8 cellular contexts compared by ENCODE assay signal in genomic region chr11:110296226-110297081, GRCh38. TPM values are rescaled to one million over a fixed set of nuclear protein-coding genes. Genes with fewer than 3 reads are reported as not detected.
A peak's percentile ranks its signal among the peaks of the same experiment; 100 is the strongest.
DNase-seq lines count a peak whose midpoint lies in the region; ATAC-seq and TF ChIP-seq lines count a peak whose summit lies in the region.

RDX (minus strand) TSS chr11:110296614; CDS start chr11:110279692, 16,922 bp downstream.

- H3K27me3 ChIP-seq in BE2C: peaks cover 26% of the 10 kb centered on the region
- H3K27me3 ChIP-seq in lower lobe of right lung (ENCODE audit: low read depth): no peaks in the 10 kb centered on the region

- intact Hi-C loops in lower lobe of right lung (cut with DNase I): no loop called here

- peak within 1 kb of the TSS; percentile 95 for H3K27ac ChIP-seq in lower lobe of right lung

- H3K27ac Mint-ChIP-seq in activated CD4-positive, alpha-beta memory T cell treated with anti-CD3 and anti-CD28 coated beads, Interleukin-2, amount 10 ng/mL, durations not matched to agents 7 days and 5 days: peak within 1 kb of the TSS; percentile 77

- H3K27me3 Mint-ChIP-seq in activated CD4-positive, alpha-beta memory T cell treated with anti-CD3 and anti-CD28 coated beads, Interleukin-2, amount 10 ng/mL, durations not matched to agents 7 days and 5 days: no peaks in the 10 kb centered on the region

- peaks cover 45% of the 10 kb centered on the region for H3K4me1 Mint-ChIP-seq in activated CD4-positive, alpha-beta memory T cell treated with anti-CD3 and anti-CD28 coated beads, Interleukin-2, amount 10 ng/mL, durations not matched to agents 7 days and 5 days

- H3K4me3 ChIP-seq in BE2C (ENCODE audit: low read depth, low read length): peak within 1 kb of the TSS; percentile 96
- H3K4me3 ChIP-seq in lower lobe of right lung: peak within 1 kb of the TSS; percentile 95

- TF ChIP-seq CTCF in BE2C (IDR thresholded peaks at IDR 0.05; ENCODE audit: low read depth, low read length): no peak
- no peak for TF ChIP-seq CTCF in lower lobe of right lung (IDR thresholded peaks at IDR 0.05)

- peaks cover 20% of the 10 kb centered on the region for H3K36me3 Mint-ChIP-seq in activated CD4-positive, alpha-beta memory T cell treated with anti-CD3 and anti-CD28 coated beads, Interleukin-2, amount 10 ng/mL, durations not matched to agents 7 days and 5 days (ENCODE audit: low read depth)

- peak within 1 kb of the TSS; percentile 91 for H3K4me3 Mint-ChIP-seq in activated CD4-positive, alpha-beta memory T cell treated with anti-CD3 and anti-CD28 coated beads, Interleukin-2, amount 10 ng/mL, durations not matched to agents 7 days and 5 days

- H3K9me3 Mint-ChIP-seq in activated CD4-positive, alpha-beta memory T cell treated with anti-CD3 and anti-CD28 coated beads, Interleukin-2, amount 10 ng/mL, durations not matched to agents 7 days and 5 days: no peaks in the 10 kb centered on the region

- H3K4me1 ChIP-seq in BE2C (peaks cover 3% of the 10 kb centered on the region; the same call in 1 of the 2 replicates), lower lobe of right lung (peaks cover 52% of the 10 kb centered on the region)

- CTCF ChIA-PET in activated CD4-positive, alpha-beta memory T cell treated with anti-CD3 and anti-CD28 coated beads, Interleukin-2, amount 10 ng/mL, durations not matched to agents 7 days and 5 days (lab: Charles Lee): interaction anchor here (1.0 to 2.3 kb wide), 2 partner anchors 95 to 133 kb away, joined by 4 to 7 read pairs; partner anchors contain the start of gene FDX1

- POLR2A ChIA-PET in activated CD4-positive, alpha-beta memory T cell treated with anti-CD3 and anti-CD28 coated beads, Interleukin-2, amount 10 ng/mL, durations not matched to agents 7 days and 5 days (lab: Charles Lee): interaction anchor here (0.7 to 3.4 kb wide), 15 partner anchors 9 to 219 kb away, joined by 3 to 17 read pairs (median 3); partner anchors contain the start of gene FDX1

- ATAC-seq in GM19023 (IDR thresholded peaks at IDR 0.05; ENCODE audit: unreplicated experiment) (peak; percentile 76), HG03159 (IDR thresholded peaks at IDR 0.05; ENCODE audit: unreplicated experiment) (peak; percentile 75), lower lobe of right lung (peak; percentile 91 to 94)

- DNase-seq in BE2C (peak; percentile 84), NCI-H526 (lab: John Stamatoyannopoulos, UW) (peak; percentile 91 to 99), lower lobe of right lung (peak; percentile 88)
- DNase-seq in activated CD4-positive, alpha-beta memory T cell treated with anti-CD3 and anti-CD28 coated beads, Interleukin-2, amount 10 ng/mL, durations not matched to agents 7 days and 5 days: peak; percentile 66
- peak; percentile 21 for DNase-seq in effector CD8-positive, alpha-beta T cell (lab: John Stamatoyannopoulos, UW)
- peak in 2 of 3 donors; percentile 31 to 49 for DNase-seq in stimulated activated CD4-positive, alpha-beta T cell treated with anti-CD3 and anti-CD28 coated beads, TNF-alpha, amount 100 ng/mL, for 1 hour (ENCODE audit: low read depth in 3 of 3, low spot score in 1 of 3)

- H3K9me3 ChIP-seq in BE2C (no peaks in the 10 kb centered on the region), lower lobe of right lung (no peaks in the 10 kb centered on the region)

- peaks cover 3% of the 10 kb centered on the region; the same call in 1 of the 2 replicates for H3K36me3 ChIP-seq in BE2C
- H3K36me3 ChIP-seq in lower lobe of right lung: no peaks in the 10 kb centered on the region

RNA-seq across cellular contexts. Expression of gene RDX, which starts in this region (rescaled TPM):
- 45.8 TPM for polyA plus RNA-seq in BE2C (2012; ENCODE audit: insufficient read depth, insufficient read length, low read depth)
- 10 to 100 TPM; 53.5 to 54.4 TPM for total RNA-seq in activated CD4-positive, alpha-beta memory T cell treated with anti-CD3 and anti-CD28 coated beads, Interleukin-2, amount 10 ng/mL, durations not matched to agents 7 days and 5 days
- 152 TPM for total RNA-seq in lower lobe of right lung

Comparison
In these comparisons a context has a peak if more than half of its experiments do, and no peak if none do; other contexts are left out.
1. Peak in every context shown above with its lines: DNase-seq, ATAC-seq, H3K4me3 ChIP-seq and H3K27ac ChIP-seq.
2. DNase-seq: peak in every context shown above with its lines; median percentile 95 in NCI-H526; 88 in lower lobe of right lung; 84 in BE2C; 66 in activated CD4-positive, alpha-beta memory T cell treated with anti-CD3 and anti-CD28 coated beads, Interleukin-2, amount 10 ng/mL, durations not matched to agents 7 days and 5 days; 40 in stimulated activated CD4-positive, alpha-beta T cell treated with anti-CD3 and anti-CD28 coated beads, TNF-alpha, amount 100 ng/mL, for 1 hour; 21 in effector CD8-positive, alpha-beta T cell.